Comparison of ENCODE assay signal across 23 cellular contexts in the genomic region with DNA sequence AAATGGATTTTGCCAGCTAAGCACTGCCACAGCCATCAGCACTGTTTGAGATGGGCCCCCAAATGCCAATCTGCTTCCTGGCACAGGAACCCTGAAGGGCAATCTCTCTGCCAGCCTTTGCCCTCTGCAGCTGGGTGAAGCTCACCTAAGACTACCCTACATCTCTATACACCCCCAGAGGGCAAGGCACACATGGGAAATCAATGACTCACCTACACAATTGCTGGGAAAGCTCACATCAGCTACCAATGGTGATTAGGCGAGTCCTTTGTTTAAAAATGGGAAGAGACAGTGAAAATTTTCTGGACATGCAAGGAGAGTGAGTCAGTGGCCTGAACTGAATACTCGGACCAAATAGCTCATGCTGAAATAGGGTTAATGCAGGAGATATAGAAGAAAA. TPM values are rescaled to one million over a fixed set of nuclear protein-coding genes. Genes with fewer than 3 reads are reported as not detected.
DNase-seq lines count a peak whose midpoint lies in the region; ATAC-seq, FAIRE-seq and TF ChIP-seq lines count a peak whose summit lies in the region.
"Had no signal": no experiment of that assay in that cellular context is flagged by ENCODE, and none has a peak within 500 bp of the region (broad histone marks: within the 10 kb centered on the region; RNA-seq: fewer than 3 reads in every experiment).

No MANE protein-coding gene starts in this region.

- no peak for TF ChIP-seq EP300 in A549 (IDR thresholded peaks at IDR 0.05)

- no peak overlapping the region for H3K27ac ChIP-seq in A549
- H3K27ac ChIP-seq: BLaER1 treated with 17β-estradiol and CSF1 and Interleukin-3, amounts not matched to agents 10 nM and 100 nM; GM23248; HL-60 had no signal

- no peak for TF ChIP-seq POLR2A in A549 (IDR thresholded peaks at IDR 0.05; ENCODE audit: low read length)

- ATAC-seq in A549 (no peak), HG02884 (IDR thresholded peaks at IDR 0.05; ENCODE audit: unreplicated experiment) (no peak)

- TF ChIP-seq RAD21 in A549 (conservative IDR thresholded peaks at IDR 0.05 in 1 of 2, IDR thresholded peaks at IDR 0.05 in 1 of 2), result no peak

- WGBS in A549 (ENCODE audit: missing lambda C conversion rate), result 12% methylated on average over 2 of the region's 2 CpGs

- H3K36me3 ChIP-seq in bronchial epithelial cell (ENCODE audit: control insufficient read depth, insufficient read depth, low read length), result no peaks in the 10 kb centered on the region
- H3K36me3 ChIP-seq: BLaER1 treated with 17β-estradiol and CSF1 and Interleukin-3, amounts not matched to agents 10 nM and 100 nM had no signal

- H3K4me1 ChIP-seq in A549, result peaks cover 7% of the 10 kb centered on the region; the same call in 1 of the 3 replicates
- H3K4me1 ChIP-seq: BLaER1 treated with 17β-estradiol and CSF1 and Interleukin-3, amounts not matched to agents 10 nM and 100 nM had no signal

- no peak for FAIRE-seq in A549 (lab: Jason Lieb, UNC)
- no peak for FAIRE-seq in bronchial epithelial cell (lab: Jason Lieb, UNC)
- FAIRE-seq: G401.6, GM12891, H54 had no signal

- TF ChIP-seq CTCF in A549 (IDR thresholded peaks at IDR 0.05) (no peak), bronchial epithelial cell (IDR thresholded peaks at IDR 0.05; ENCODE audit: insufficient read depth, low read length, severe bottlenecking) (no peak)

- no peak for DNase-seq in A549 (ENCODE audit: low read depth in 1 of 2, low spot score in 1 of 2)
- peak; percentile 24 for DNase-seq in NCI-H226
- DNase-seq in bronchial epithelial cell (ENCODE audit: low read depth), result peak; percentile 28
- DNase-seq in islet precursor cell, result peak; percentile 51
- DNase-seq in C1 segment of cervical spinal cord (lab: John Stamatoyannopoulos, UW), result no peak
- DNase-seq in posterior vena cava (ENCODE audit: low spot score), result no peak
- no peak for DNase-seq in head of caudate nucleus
- DNase-seq: 8988T; CD4-positive, CD25-positive, alpha-beta regulatory T cell; CD8-positive, alpha-beta memory T cell; COR-L47; DMS 273 treated with DMSO at 0.1 percent for 48 hours; DMS53; DND-41; GM23248; HCEC 1CT; IMR-90 had no signal

- 0 out of 3 replicates have a peak overlapping the region, but pooled peaks have one; percentile 24 for H3K4me2 ChIP-seq in A549
- H3K4me2 ChIP-seq: BLaER1 treated with 17β-estradiol and CSF1 and Interleukin-3, amounts not matched to agents 10 nM and 100 nM had no signal

- H3K9me3 ChIP-seq in A549, result peaks cover 15% of the 10 kb centered on the region; the same call in 2 of the 3 replicates

- intact Hi-C loops in posterior vena cava (cut with DNase I) (no loop called here), head of caudate nucleus (cut with DNase I) (no loop called here)

- POLR2A ChIA-PET in A549 (lab: Yijun Ruan, JAX), result interaction anchor here (0.7 kb wide), 1 partner anchor 13 kb away, joined by 3 read pairs; no protein-coding TSS in a partner anchor

- peaks cover 8% of the 10 kb centered on the region for H3K27me3 ChIP-seq in bronchial epithelial cell (ENCODE audit: control insufficient read depth, insufficient read depth, low read length)
- H3K27me3 ChIP-seq: BLaER1 treated with 17β-estradiol and CSF1 and Interleukin-3, amounts not matched to agents 10 nM and 100 nM had no signal

- CTCF ChIA-PET in A549 (lab: Yijun Ruan, JAX), result interaction anchor here (1.0 to 6.3 kb wide), 7 partner anchors 8 to 206 kb away, joined by 3 to 24 read pairs (median 4); no protein-coding TSS in a partner anchor

- no peak overlapping the region for H3K4me3 ChIP-seq in A549
- no peak overlapping the region for H3K4me3 ChIP-seq in bronchial epithelial cell (ENCODE audit: low read depth, low read length)
- H3K4me3 ChIP-seq: BLaER1 treated with 17β-estradiol and CSF1 and Interleukin-3, amounts not matched to agents 10 nM and 100 nM; GM23248 had no signal

TF ChIP-seq in A549, 52 proteins besides CTCF, POLR2A, EP300 and RAD21:
- TF ChIP-seq, protein P1, sequence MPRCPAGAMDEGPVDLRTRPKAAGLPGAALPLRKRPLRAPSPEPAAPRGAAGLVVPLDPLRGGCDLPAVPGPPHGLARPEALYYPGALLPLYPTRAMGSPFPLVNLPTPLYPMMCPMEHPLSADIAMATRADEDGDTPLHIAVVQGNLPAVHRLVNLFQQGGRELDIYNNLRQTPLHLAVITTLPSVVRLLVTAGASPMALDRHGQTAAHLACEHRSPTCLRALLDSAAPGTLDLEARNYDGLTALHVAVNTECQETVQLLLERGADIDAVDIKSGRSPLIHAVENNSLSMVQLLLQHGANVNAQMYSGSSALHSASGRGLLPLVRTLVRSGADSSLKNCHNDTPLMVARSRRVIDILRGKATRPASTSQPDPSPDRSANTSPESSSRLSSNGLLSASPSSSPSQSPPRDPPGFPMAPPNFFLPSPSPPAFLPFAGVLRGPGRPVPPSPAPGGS (IDR thresholded peaks at IDR 0.05), result no peak
- TF ChIP-seq, protein P2, sequence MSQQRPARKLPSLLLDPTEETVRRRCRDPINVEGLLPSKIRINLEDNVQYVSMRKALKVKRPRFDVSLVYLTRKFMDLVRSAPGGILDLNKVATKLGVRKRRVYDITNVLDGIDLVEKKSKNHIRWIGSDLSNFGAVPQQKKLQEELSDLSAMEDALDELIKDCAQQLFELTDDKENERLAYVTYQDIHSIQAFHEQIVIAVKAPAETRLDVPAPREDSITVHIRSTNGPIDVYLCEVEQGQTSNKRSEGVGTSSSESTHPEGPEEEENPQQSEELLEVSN (IDR thresholded peaks at IDR 0.05; ENCODE audit: borderline replicate concordance, low read depth), result no peak
- TF ChIP-seq KDM5A (IDR thresholded peaks at IDR 0.05), result no peak
TF ChIP-seq in A549: peak in this region for 0.

RNA-seq across cellular contexts. Expression of a gene that starts 12.6 kb away (rescaled TPM):
- polyA plus RNA-seq in A549 (2011; rRNA removed) (4.3 and 5.8 TPM in 2 replicates), A549 (2017; fragmentation: RNase III; extraction: RNeasy Plus Mini Kit Qiagen cat#74134 plus additional on column Dnase treatment) (5.3 to 6.2 TPM (median 5.4 TPM) in 3 replicates)
- polyA plus RNA-seq in A549 (2012; cell fraction: cytosol; rRNA removed), result 4.6 and 5.1 TPM in 2 replicates
- polyA plus RNA-seq in A549 (2012; cell fraction: nucleus; rRNA removed), result 6.7 and 8.5 TPM in 2 replicates
- 10.4 and 11.2 TPM in 2 replicates for polyA minus RNA-seq in A549 (2011; rRNA and poly(A)+ RNA removed)
- total RNA-seq in bronchial epithelial cell (4.7 and 5.4 TPM in 2 replicates), posterior vena cava (10 to 100 TPM; 21.1 to 24.5 TPM)

Comparison
In these comparisons a context has a peak if more than half of its experiments do, and no peak if none do; other contexts are left out.
1. DNase-seq: peak in NCI-H226 (single experiment), bronchial epithelial cell (single experiment) and islet precursor cell (single experiment); none in A549 (0 of 2), C1 segment of cervical spinal cord (0 of 14), posterior vena cava (single experiment) and head of caudate nucleus (0 of 42).